ENCODE assay signal across 8 cellular contexts in the genomic region with DNA sequence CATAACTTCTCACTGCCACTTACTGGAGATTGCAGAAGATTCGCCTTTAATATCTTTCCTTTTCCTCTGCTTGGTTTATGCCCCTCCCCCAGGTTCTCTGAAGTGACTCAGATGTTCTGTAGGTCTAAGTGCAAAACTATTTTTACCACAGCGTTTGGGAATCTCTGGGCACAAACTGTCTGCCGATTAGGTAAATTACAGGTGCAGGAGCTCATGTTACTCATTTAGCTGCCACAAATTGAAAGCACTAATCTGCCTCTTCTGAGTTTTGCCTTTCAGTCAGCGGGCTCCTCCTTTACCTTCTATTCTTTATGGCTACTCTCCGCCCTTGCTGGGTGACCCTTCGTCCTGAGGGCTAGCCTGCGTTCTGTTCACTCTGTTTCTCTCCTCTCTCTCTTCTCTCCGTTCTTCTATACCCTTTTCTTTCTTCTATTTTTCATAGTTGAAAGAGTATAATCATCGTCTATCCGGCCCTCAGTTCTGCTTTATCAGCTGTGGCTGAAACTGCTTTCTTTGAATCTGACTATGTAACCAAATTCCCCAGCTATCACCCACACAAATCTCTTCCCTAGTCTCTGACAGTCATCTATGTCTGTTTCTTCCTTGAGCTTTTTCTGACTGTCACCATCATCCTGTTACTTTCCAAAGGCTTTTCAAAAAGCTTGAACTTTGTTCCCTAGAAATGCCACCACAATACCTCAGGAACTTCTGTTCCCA. TPM values are rescaled to one million over a fixed set of nuclear protein-coding genes. Genes with fewer than 3 reads are reported as not detected.
DNase-seq lines count a peak whose midpoint lies in the region; ATAC-seq and TF ChIP-seq lines count a peak whose summit lies in the region.

No MANE protein-coding gene starts in this region.

- peak overlapping the region; percentile 26 for H3K4me3 ChIP-seq in brain microvascular endothelial cell (ENCODE audit: low read depth, low read length)
- H3K4me3 ChIP-seq in parathyroid adenoma (ENCODE audit: low read depth, low read length), result peak overlapping the region; percentile 47
- H3K4me3 ChIP-seq in thyroid gland (replicated peaks in 1 of 3), result no peak overlapping the region

- TF ChIP-seq POLR2A in thyroid gland (IDR thresholded peaks at IDR 0.05), result no peak

- TF ChIP-seq CTCF in brain microvascular endothelial cell (IDR thresholded peaks at IDR 0.05; ENCODE audit: low read depth, low read length, missing control alignments) (no peak), parathyroid adenoma (IDR thresholded peaks at IDR 0.05) (no peak), thyroid gland (IDR thresholded peaks at IDR 0.05) (no peak)

- in situ Hi-C loops in brain microvascular endothelial cell (cut with HindIII; ENCODE audit: low pct_ligation_motif_present, low sequenced_read_pairs), result no loop called here

- H2AFZ ChIP-seq in parathyroid adenoma, result peak overlapping the region; percentile 8

- H3K4me1 ChIP-seq in parathyroid adenoma, result no peaks in the 10 kb centered on the region
- peaks cover 0 to 3% of the 10 kb centered on the region in 2 donors for H3K4me1 ChIP-seq in thyroid gland

- H3K9me3 ChIP-seq in parathyroid adenoma (ENCODE audit: control insufficient read depth, low read length), result no peaks in the 10 kb centered on the region
- H3K9me3 ChIP-seq in thyroid gland, result no peaks in the 10 kb centered on the region

- H3K27ac ChIP-seq in brain microvascular endothelial cell (peak overlapping the region; percentile 53), parathyroid adenoma (no peak overlapping the region), thyroid gland (no peak overlapping the region)

- DNase-seq in AG08395 (ENCODE audit: low spot score) (peak; percentile 56), brain microvascular endothelial cell (peak; percentile 71), cerebellum (ENCODE audit: low spot score) (no peak), SHP77 treated with DMSO at 0.1 percent for 48 hours (lab: John Stamatoyannopoulos, UW) (no peak), thyroid gland (no peak)

- peak overlapping the region; percentile 67 for H3K4me2 ChIP-seq in parathyroid adenoma (ENCODE audit: low read length)

- H3K9ac ChIP-seq in parathyroid adenoma, result no peak overlapping the region

- intact Hi-C loops in thyroid gland (cut with DNase I), result no loop called here

- H3K79me2 ChIP-seq in parathyroid adenoma, result no peaks in the 10 kb centered on the region

- 50 to 53% methylated on average over 10 of the region's 10 CpGs for WGBS in thyroid gland, 2 donors

- H3K27me3 ChIP-seq in brain microvascular endothelial cell (replicated peaks) (no peaks in the 10 kb centered on the region), parathyroid adenoma (ENCODE audit: control insufficient read depth, insufficient read depth, low read length) (no peaks in the 10 kb centered on the region), thyroid gland (no peaks in the 10 kb centered on the region)

- H3K36me3 ChIP-seq in brain microvascular endothelial cell (replicated peaks) (no peaks in the 10 kb centered on the region), parathyroid adenoma (ENCODE audit: control insufficient read depth, insufficient read depth, low read length) (no peaks in the 10 kb centered on the region), thyroid gland (no peaks in the 10 kb centered on the region)

- ATAC-seq in GM21367 (IDR thresholded peaks at IDR 0.05; ENCODE audit: unreplicated experiment) (peak; percentile 81), HG03521 (IDR thresholded peaks at IDR 0.05; ENCODE audit: unreplicated experiment) (peak; percentile 64)

RNA-seq across cellular contexts. Expression of gene MYF6, which starts 4.4 kb away (rescaled TPM):
- total RNA-seq in cerebellum (0.64 TPM), thyroid gland (not detected)

RNA-seq across cellular contexts. Expression of gene MYF5, which starts 13.7 kb away (rescaled TPM):
- total RNA-seq in cerebellum, result not detected
- total RNA-seq in thyroid gland, result not detected

Comparison
In these comparisons a context has a peak if more than half of its experiments do, and no peak if none do; other contexts are left out.
1. DNase-seq: peak in AG08395 (single experiment) and brain microvascular endothelial cell (single experiment); none in cerebellum (single experiment), SHP77 treated with DMSO at 0.1 percent for 48 hours (single experiment) and thyroid gland (0 of 2).
2. H3K4me3 ChIP-seq: peak in brain microvascular endothelial cell (single experiment) and parathyroid adenoma (single experiment); none in thyroid gland (0 of 3).